Comparison of ENCODE assay signal across 23 cellular contexts in the genomic region with DNA sequence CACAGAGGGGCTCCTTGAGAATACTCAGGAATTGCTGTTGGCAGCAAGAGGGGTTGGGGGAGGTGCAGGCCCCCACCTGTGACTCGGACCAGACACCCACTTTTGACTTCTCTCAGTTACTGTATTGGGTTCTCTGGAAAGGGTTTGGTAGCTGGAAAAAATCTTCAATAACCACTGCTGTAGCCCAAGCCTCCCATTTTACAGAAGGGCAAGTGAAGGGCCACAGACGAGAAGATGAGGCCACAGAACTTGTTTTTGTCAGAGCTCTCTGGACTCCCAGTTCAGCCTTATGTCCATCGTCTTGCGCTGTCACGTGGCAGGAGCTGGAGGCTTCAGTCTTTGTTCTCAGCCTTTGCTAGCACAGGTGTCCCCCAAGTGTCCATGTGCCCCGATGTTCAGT. TPM values are rescaled to one million over a fixed set of nuclear protein-coding genes. Genes with fewer than 3 reads are reported as not detected.
A peak's percentile ranks its signal among the peaks of the same experiment; 100 is the strongest.
DNase-seq lines count a peak whose midpoint lies in the region; ATAC-seq, FAIRE-seq and TF ChIP-seq lines count a peak whose summit lies in the region.
"Had no signal": no experiment of that assay in that cellular context is flagged by ENCODE, and none has a peak within 500 bp of the region (broad histone marks: within the 10 kb centered on the region; RNA-seq: fewer than 3 reads in every experiment).

No MANE protein-coding gene starts in this region.

- FAIRE-seq in K562 (lab: Jason Lieb, UNC): no peak
- FAIRE-seq: A549, GM12892, GM19239 had no signal

- no peaks in the 10 kb centered on the region for H3K4me1 Mint-ChIP-seq in Calu3 (ENCODE audit: low read depth, unreplicated experiment)
- H3K4me1 Mint-ChIP-seq in nephron progenitor cell: peaks cover 6% of the 10 kb centered on the region

- no peaks in the 10 kb centered on the region for H3K27me3 ChIP-seq in K562 (ENCODE audit: control insufficient read depth in 2 of 2, insufficient read depth in 2 of 2, low read length in 2 of 2)

- no peak overlapping the region for H3K4me3 ChIP-seq in K562
- H3K4me3 ChIP-seq: A549 had no signal

- H4K20me1 ChIP-seq in K562 (replicated peaks; ENCODE audit: control insufficient read depth, insufficient read depth, low read length): no peaks in the 10 kb centered on the region

- WGBS in K562 (ENCODE audit: insufficient coverage, low coverage, missing lambda C conversion rate): 73% methylated on average over 6 of the region's 6 CpGs

- H3K27ac Mint-ChIP-seq in Calu3 (ENCODE audit: unreplicated experiment): peak overlapping the region; percentile 6
- H3K27ac Mint-ChIP-seq in nephron progenitor cell: peak overlapping the region; percentile 85
- H3K27ac Mint-ChIP-seq: CD4-positive, alpha-beta T cell had no signal

- TF ChIP-seq CTCF in Calu3 (IDR thresholded peaks at IDR 0.05; ENCODE audit: unreplicated experiment) (no peak), K562 (IDR thresholded peaks at IDR 0.05 in 2 of 3, conservative IDR thresholded peaks at IDR 0.05 in 1 of 3; ENCODE audit: insufficient read depth in 2 of 3, low read depth in 1 of 3, low read length in 3 of 3) (no peak), nephron progenitor cell (IDR thresholded peaks at IDR 0.05) (no peak)

- no peak overlapping the region for H3K27ac ChIP-seq in K562 (ENCODE audit: extremely low read depth, low read depth, low read length)
- H3K27ac ChIP-seq: A549, C4-2B, HL-60 had no signal

- TF ChIP-seq RAD21 in K562 (CRISPR knock-in tag; conservative IDR thresholded peaks at IDR 0.05 in 1 of 2, IDR thresholded peaks at IDR 0.05 in 1 of 2): no peak

- H2AFZ ChIP-seq in K562 (ENCODE audit: low read depth, low read length): peak overlapping the region; percentile 73

- H3K36me3 ChIP-seq in K562 (ENCODE audit: control insufficient read depth, insufficient read depth, low read length): no peaks in the 10 kb centered on the region; the same call in 2 of the 3 replicates

- TF ChIP-seq EP300 in K562 (IDR thresholded peaks at IDR 0.05; ENCODE audit: low read length): no peak

- H3K9me1 ChIP-seq in K562 (ENCODE audit: control insufficient read depth, insufficient read depth, low read length): no peaks in the 10 kb centered on the region

- H3K79me2 ChIP-seq in K562 (ENCODE audit: control insufficient read depth, insufficient read depth, low read length): no peaks in the 10 kb centered on the region

- peak overlapping the region; percentile 39 for H3K4me2 ChIP-seq in K562 (ENCODE audit: insufficient read depth, low read length)
- H3K4me2 ChIP-seq: A549 had no signal

- CTCF ChIA-PET in Calu3 (lab: Charles Lee) (interaction anchor here (0.7 kb wide), 1 partner anchor 313 kb away, joined by 5 read pairs; no protein-coding TSS in a partner anchor), K562 (lab: Yijun Ruan, JAX; ENCODE audit: low intra/inter-chr PET ratio) (no interaction called here)

- H3K9me3 Mint-ChIP-seq in Calu3 (ENCODE audit: low read depth, unreplicated experiment): no peaks in the 10 kb centered on the region
- peaks cover 6% of the 10 kb centered on the region for H3K9me3 Mint-ChIP-seq in nephron progenitor cell
- H3K9me3 Mint-ChIP-seq: CD4-positive, alpha-beta T cell had no signal

- DNase-seq in Calu3 (no peak), K562 (ENCODE audit: extremely low read depth in 1 of 4, low spot score in 3 of 4) (no peak), nephron progenitor cell (no peak), pons (ENCODE audit: low spot score) (no peak), NCI-H2171 treated with DMSO at 0.1 percent for 48 hours (lab: John Stamatoyannopoulos, UW) (no peak)
- DNase-seq: AML-193; Caco-2; CD4-positive, alpha-beta T cell; DMS153; DMS79; GDM1; HCEC 1CT; IMR-90; KBM-7 had no signal

- intact Hi-C loops in Calu3 (cut with micrococcal nuclease; ENCODE audit: unreplicated experiment) (no loop called here), K562 (cut with micrococcal nuclease) (no loop called here)

- TF ChIP-seq POLR2A in K562 (conservative IDR thresholded peaks at IDR 0.05): no peak
- no peak for TF ChIP-seq POLR2A in GM18505 (IDR thresholded peaks at IDR 0.05; ENCODE audit: borderline replicate concordance, extremely low read depth, insufficient read depth, insufficient read length)

- peaks cover 6 to 10% of the 10 kb centered on the region in 2 experiments; a peak in 3 of 5 replicates for H3K4me1 ChIP-seq in K562 (replicated peaks in 1 of 2; ENCODE audit: control insufficient read depth in 2 of 2, insufficient read depth in 2 of 2, low read length in 2 of 2)
- H3K4me1 ChIP-seq: A549, Caco-2 had no signal

- H3K4me3 Mint-ChIP-seq in Calu3 (ENCODE audit: low read depth, unreplicated experiment) (no peak overlapping the region), nephron progenitor cell (no peak overlapping the region)
- H3K4me3 Mint-ChIP-seq: CD4-positive, alpha-beta T cell had no signal

- peak overlapping the region in 1 of 2 experiments; percentile 54; a peak in 1 of 4 replicates for H3K9ac ChIP-seq in K562 (ENCODE audit: insufficient read depth in 1 of 2, low read depth in 2 of 2, low read length in 2 of 2)

- in situ Hi-C loops in K562 (cut with MboI): no loop called here

- peaks cover 2% of the 10 kb centered on the region; the same call in 1 of the 2 replicates for H3K9me3 ChIP-seq in K562 (replicated peaks; ENCODE audit: control insufficient read depth, insufficient read depth, low read depth, low read length)
- H3K9me3 ChIP-seq: A549, Caco-2 had no signal

- no TSS peak for BruUV-seq in Calu3 (replicated peaks; lab: Mats Ljungman, UMichigan)
- BruUV-seq in K562 (replicated peaks; lab: Mats Ljungman, UMichigan): no TSS peak

- peaks cover 53% of the 10 kb centered on the region for H3K36me3 Mint-ChIP-seq in Calu3 (ENCODE audit: insufficient read depth, unreplicated experiment)
- H3K36me3 Mint-ChIP-seq in nephron progenitor cell (ENCODE audit: low read depth): peaks cover 4% of the 10 kb centered on the region

- POLR2A ChIA-PET in K562 (lab: Yijun Ruan, JAX): interaction anchor here (0.6 kb wide), 2 partner anchors 23 to 51 kb away, joined by 3 to 4 read pairs; no protein-coding TSS in a partner anchor

- H3K27me3 Mint-ChIP-seq in Calu3 (ENCODE audit: unreplicated experiment): no peaks in the 10 kb centered on the region
- H3K27me3 Mint-ChIP-seq in nephron progenitor cell (ENCODE audit: low read depth, poor library complexity): peaks cover 11% of the 10 kb centered on the region
- H3K27me3 Mint-ChIP-seq: CD4-positive, alpha-beta T cell had no signal

- ATAC-seq in K562: no peak
- no peak for ATAC-seq in GM18505 (IDR thresholded peaks at IDR 0.05; ENCODE audit: unreplicated experiment)

TF ChIP-seq in K562, 482 proteins besides CTCF, POLR2A, EP300 and RAD21:
- TF ChIP-seq BCOR (IDR thresholded peaks at IDR 0.05) (peak; percentile 63; the same call in 1 of the 2 replicates), CTBP1 (IDR thresholded peaks at IDR 0.05; ENCODE audit: borderline replicate concordance) (no peak), RBM25 (IDR thresholded peaks at IDR 0.05; ENCODE audit: low read depth, low read length, severe bottlenecking) (peak; percentile 68), KDM1A (IDR thresholded peaks at IDR 0.05) (peak in 1 of 2 experiments; percentile 42; a peak in 2 of 4 replicates)

RNA-seq across cellular contexts. Expression of gene TATDN2, which starts 12.7 kb away (rescaled TPM):
- total RNA-seq in Calu3 (2022) (34.2 and 34.3 TPM in 2 replicates), K562 (2014; rRNA removed) (10.9 and 14.7 TPM in 2 replicates), K562 (2014; rRNA removed; fragmentation: Illumina TruSeq; extraction: Trizol) (25.0 and 25.8 TPM in 2 replicates), K562 (2015; rRNA removed; fragmentation: Illumina TruSeq; extraction: Trizol) (29.0 and 30.3 TPM in 2 replicates), K562 (2021) (38.8 and 44.7 TPM in 2 replicates)
- total RNA-seq in K562 (2011; cell fraction: chromatin; rRNA removed; ENCODE audit: low replicate concordance): 72.5 and 115 TPM in 2 replicates
- 71.2 and 76.0 TPM in 2 replicates for total RNA-seq in K562 (2011; cell fraction: nucleolus; rRNA removed)
- total RNA-seq in K562 (2011; cell fraction: nucleoplasm; rRNA removed): 73.4 and 78.1 TPM in 2 replicates
- polyA plus RNA-seq in K562 (2011; rRNA removed) (20.8 and 27.2 TPM in 2 replicates), K562 (2014; fragmentation: Illumina TruSeq; extraction: Trizol) (34.9 and 36.6 TPM in 2 replicates), K562 (2014; fragmentation: Nextera tagmentation; extraction: Ambion mirVana) (1 to 10 TPM; 5.2 to 7.9 TPM), K562 (2014; rRNA removed) (23.7 and 28.0 TPM in 2 replicates)
- polyA plus RNA-seq in K562 (2011; cell fraction: cytosol; rRNA removed): 20.7 and 21.3 TPM in 2 replicates
- 33.0 and 34.2 TPM in 2 replicates for polyA plus RNA-seq in K562 (2011; cell fraction: nucleus; rRNA removed)
- 25.7 and 36.1 TPM in 2 replicates for polyA plus RNA-seq in K562 (2012)
- polyA minus RNA-seq in K562 (2011; rRNA and poly(A)+ RNA removed): 27.0 and 40.2 TPM in 2 replicates
- 13.5 and 22.0 TPM in 2 replicates for polyA minus RNA-seq in K562 (2011; cell fraction: cytosol; rRNA and poly(A)+ RNA removed)
- 27.6 and 34.4 TPM in 2 replicates for polyA minus RNA-seq in K562 (2011; cell fraction: nucleus; rRNA and poly(A)+ RNA removed)

RNA-seq across cellular contexts. Expression of gene GHRL, which starts 57.2 kb away (rescaled TPM):
- total RNA-seq in Calu3 (2022): 0.85 and 2.1 TPM in 2 replicates
- 1.2 and 1.5 TPM in 2 replicates for total RNA-seq in K562 (2011; cell fraction: chromatin; rRNA removed; ENCODE audit: low replicate concordance)
- total RNA-seq in K562 (2011; cell fraction: nucleolus; rRNA removed): 0.83 and 1.1 TPM in 2 replicates
- 0.84 and 1.6 TPM in 2 replicates for total RNA-seq in K562 (2011; cell fraction: nucleoplasm; rRNA removed)
- 0.45 TPM in 1 of 2 replicates, not detected in the other for total RNA-seq in K562 (2014; rRNA removed)
- total RNA-seq in K562 (2014; rRNA removed; fragmentation: Illumina TruSeq; extraction: Trizol): not detected in 2 replicates
- total RNA-seq in K562 (2015; rRNA removed; fragmentation: Illumina TruSeq; extraction: Trizol): 0.60 TPM in 1 of 2 replicates, not detected in the other
- 0.29 and 0.34 TPM in 2 replicates for total RNA-seq in K562 (2021)
- 0.08 and 0.09 TPM in 2 replicates for polyA plus RNA-seq in K562 (2011; rRNA removed)
- 0.06 TPM in 1 of 2 replicates, not detected in the other for polyA plus RNA-seq in K562 (2011; cell fraction: cytosol; rRNA removed)
- 0.35 and 0.75 TPM in 2 replicates for polyA plus RNA-seq in K562 (2011; cell fraction: nucleus; rRNA removed)
- 0.51 and 0.53 TPM in 2 replicates for polyA plus RNA-seq in K562 (2012)
- polyA plus RNA-seq in K562 (2014; fragmentation: Illumina TruSeq; extraction: Trizol): 0.15 TPM in 1 of 2 replicates, not detected in the other
- not detected for polyA plus RNA-seq in K562 (2014; fragmentation: Nextera tagmentation; extraction: Ambion mirVana)
- polyA plus RNA-seq in K562 (2014; rRNA removed): 0.16 and 0.19 TPM in 2 replicates
- polyA minus RNA-seq in K562 (2011; rRNA and poly(A)+ RNA removed): 0.21 TPM in 1 of 2 replicates, not detected in the other
- not detected in 2 replicates for polyA minus RNA-seq in K562 (2011; cell fraction: cytosol; rRNA and poly(A)+ RNA removed)
- polyA minus RNA-seq in K562 (2011; cell fraction: nucleus; rRNA and poly(A)+ RNA removed): 0.22 TPM in 1 of 2 replicates, not detected in the other
- total RNA-seq: Caco-2, Daoy, H4, IMR-90 had no signal
- polyA plus RNA-seq: A549, BJ had no signal
